In genomic region chr6:52136934-52137467, GRCh38 we compare ENCODE assay signal across 1 cellular context.
TF ChIP-seq lines count a peak whose summit lies in the region.

No MANE protein-coding gene starts in this region.

TF ChIP-seq in H1, 55 proteins besides CTCF, POLR2A, EP300 and RAD21:
- TF ChIP-seq POU5F1 (IDR thresholded peaks at IDR 0.05; ENCODE audit: low read depth, low read length) (no peak), NANOG (IDR thresholded peaks at IDR 0.05; ENCODE audit: insufficient read depth, low read depth, low read length, poor library complexity, severe bottlenecking) (no peak), E2F6 (IDR thresholded peaks at IDR 0.05) (no peak), BRCA1 (IDR thresholded peaks at IDR 0.05; ENCODE audit: low read depth, low read length) (no peak), RFX5 (IDR thresholded peaks at IDR 0.05; ENCODE audit: borderline replicate concordance, low read depth, low read length) (no peak), CEBPB (IDR thresholded peaks at IDR 0.05; ENCODE audit: low read depth, low read length) (no peak), BACH1 (IDR thresholded peaks at IDR 0.05; ENCODE audit: low read length) (no peak), GABPA (IDR thresholded peaks at IDR 0.05; ENCODE audit: borderline replicate concordance, insufficient read depth, low read length) (no peak), POLR2AphosphoS5 (IDR thresholded peaks at IDR 0.05; ENCODE audit: low read depth, low read length) (no peak), KDM1A (IDR thresholded peaks at IDR 0.05; ENCODE audit: borderline replicate concordance, low read length) (no peak), CBX5 (IDR thresholded peaks at IDR 0.05; ENCODE audit: low read depth, low read length) (no peak)
- TF ChIP-seq, protein P1, sequence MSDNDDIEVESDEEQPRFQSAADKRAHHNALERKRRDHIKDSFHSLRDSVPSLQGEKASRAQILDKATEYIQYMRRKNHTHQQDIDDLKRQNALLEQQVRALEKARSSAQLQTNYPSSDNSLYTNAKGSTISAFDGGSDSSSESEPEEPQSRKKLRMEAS (IDR thresholded peaks at IDR 0.05): no peak
TF ChIP-seq in H1: peak in this region for 0.
